Comparison of ENCODE assay signal across 9 cellular contexts in genomic region chr3:113495035-113495434, GRCh38. TPM values are rescaled to one million over a fixed set of nuclear protein-coding genes. Genes with fewer than 3 reads are reported as not detected.
A peak's percentile ranks its signal among the peaks of the same experiment; 100 is the strongest.
DNase-seq lines count a peak whose midpoint lies in the region; ATAC-seq, FAIRE-seq and TF ChIP-seq lines count a peak whose summit lies in the region.
"Had no signal": no experiment of that assay in that cellular context is flagged by ENCODE, and none has a peak within 500 bp of the region (broad histone marks: within the 10 kb centered on the region; RNA-seq: fewer than 3 reads in every experiment).

No MANE protein-coding gene starts in this region.

- intact Hi-C loops in left colon (cut with DNase I, micrococcal nuclease) = loop anchor here in 1 of 2 donors (5.0 kb wide), 1 partner anchor 132 kb away; no protein-coding TSS in a partner anchor

- DNase-seq in Ammon's horn (ENCODE audit: low spot score) (peak; percentile 35), NAMALWA (ENCODE audit: low spot score) (peak; percentile 64), astrocyte of the cerebellum (ENCODE audit: low read depth) (peak; percentile 27), left colon (peak; percentile 36 to 50), urothelium cell line (ENCODE audit: low spot score) (peak; percentile 20), NCI-H1417 treated with DMSO at 0.1 percent for 48 hours (lab: John Stamatoyannopoulos, UW) (no peak)
- DNase-seq in activated CD4-positive, CD25-positive, alpha-beta regulatory T cell treated with anti-CD3 and anti-CD28 coated beads, Interleukin-2, amount 50 U/mL, for 72 hours = no peak

- H3K4me3 ChIP-seq in astrocyte of the cerebellum (ENCODE audit: low read depth, low read length) = no peak overlapping the region
- H3K4me3 ChIP-seq: thoracic aorta had no signal

- in situ Hi-C loops in astrocyte of the cerebellum (cut with HindIII; ENCODE audit: low sequenced_read_pairs) = no loop called here

- peak; percentile 86 for ATAC-seq in left colon

- no peak for FAIRE-seq in urothelium cell line (lab: Jason Lieb, UNC)

- TF ChIP-seq CTCF in GM12873 (IDR thresholded peaks at IDR 0.05; ENCODE audit: insufficient read depth, low read depth, low read length, missing control alignments) = peak; percentile 51
- TF ChIP-seq CTCF in astrocyte of the cerebellum (IDR thresholded peaks at IDR 0.05; ENCODE audit: low read depth, low read length, missing control alignments) = peak; percentile 57

RNA-seq across cellular contexts. Expression of gene SPICE1, which starts 19.9 kb away (rescaled TPM):
- 10 to 100 TPM; 16.8 to 18.6 TPM for total RNA-seq in left colon

RNA-seq across cellular contexts. Expression of gene SIDT1, which starts 37.3 kb away (rescaled TPM):
- 10 to 100 TPM; 50.8 to 65.7 TPM for total RNA-seq in left colon

RNA-seq across cellular contexts. Expression of gene CFAP44, which starts 53.7 kb away (rescaled TPM):
- total RNA-seq in left colon = 1 to 10 TPM; 9.3 to 9.9 TPM

Comparison
In these comparisons a context has a peak if more than half of its experiments do, and no peak if none do; other contexts are left out.
1. DNase-seq: peak in Ammon's horn (single experiment), NAMALWA (single experiment), astrocyte of the cerebellum (single experiment), left colon (2 of 2) and urothelium cell line (single experiment); none in activated CD4-positive, CD25-positive, alpha-beta regulatory T cell treated with anti-CD3 and anti-CD28 coated beads, Interleukin-2, amount 50 U/mL, for 72 hours (single experiment) and NCI-H1417 treated with DMSO at 0.1 percent for 48 hours (single experiment).